In the genomic region with DNA sequence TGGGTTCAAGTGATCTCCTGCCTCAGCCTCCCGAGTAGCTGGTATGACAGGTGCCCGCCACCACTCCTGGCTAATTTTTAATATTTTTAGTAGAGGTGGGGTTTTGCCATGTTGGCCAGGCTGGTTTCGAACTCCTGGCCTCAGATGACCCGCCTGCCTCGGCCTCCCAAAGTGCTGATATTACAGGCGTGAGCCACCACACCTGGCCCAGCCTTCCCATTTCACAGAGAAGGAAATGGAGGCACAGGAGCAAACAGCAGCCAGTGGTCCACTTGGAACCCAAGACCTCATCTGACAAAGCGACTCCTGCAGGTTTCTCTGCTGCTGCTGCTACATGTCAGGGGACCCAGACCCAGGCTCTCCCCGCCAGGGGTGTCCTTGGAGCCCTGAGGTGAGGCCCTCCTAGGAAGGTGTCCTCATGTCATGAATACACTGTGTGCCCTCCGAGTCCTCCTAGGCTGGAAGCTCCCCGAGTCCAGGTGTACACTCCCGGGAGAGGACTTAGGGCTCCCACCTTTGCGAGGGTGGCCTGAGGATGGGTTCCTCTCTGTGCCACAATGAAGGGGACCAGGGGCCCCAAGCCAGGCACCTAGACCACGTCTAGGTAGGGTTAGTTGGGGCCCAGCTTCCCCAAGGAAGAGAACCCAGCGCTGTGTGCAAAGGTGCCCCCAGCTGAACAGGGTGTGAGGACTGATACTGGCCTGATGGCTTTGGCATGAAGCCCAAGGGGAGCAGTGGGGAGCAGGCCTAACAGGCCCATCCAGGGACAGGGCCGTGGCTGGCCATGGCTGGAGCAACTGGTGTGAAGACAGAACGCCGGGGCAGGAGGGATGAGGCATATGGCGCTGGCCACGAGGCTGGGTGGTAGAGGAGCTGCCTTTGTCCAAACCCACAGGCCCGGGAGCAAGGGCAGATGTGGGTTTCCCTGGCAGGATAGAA, we compare ENCODE assay signal across 20 cellular contexts. TPM values are rescaled to one million over a fixed set of nuclear protein-coding genes. Genes with fewer than 3 reads are reported as not detected.
DNase-seq lines count a peak whose midpoint lies in the region; ATAC-seq and TF ChIP-seq lines count a peak whose summit lies in the region.
"Had no signal": no experiment of that assay in that cellular context is flagged by ENCODE, and none has a peak within 500 bp of the region (broad histone marks: within the 10 kb centered on the region; RNA-seq: fewer than 3 reads in every experiment).

No MANE protein-coding gene starts in this region.

- peak; percentile 15 for ATAC-seq in stimulated activated naive CD8-positive, alpha-beta T cell treated with anti-CD3 and anti-CD28 coated beads, Interleukin-15, amount 100 ng/mL, for 72 hours
- no peak for ATAC-seq in stimulated activated naive CD8-positive, alpha-beta T cell treated with anti-CD3 and anti-CD28 coated beads, Interleukin-15, Interleukin-2, amounts not matched to agents 100 U/mL and 50 U/mL, for 24 hours
- no peak for ATAC-seq in central memory CD8-positive, alpha-beta T cell (replicated peaks; ENCODE audit: extremely low read depth, poor library complexity, severe bottlenecking)
- ATAC-seq in upper lobe of right lung (no peak), GM21825 (IDR thresholded peaks at IDR 0.05; ENCODE audit: unreplicated experiment) (no peak)

- H3K27ac ChIP-seq in upper lobe of right lung, result no peak overlapping the region
- H3K27ac ChIP-seq: epithelial cell of prostate, suprapubic skin had no signal

- no peaks in the 10 kb centered on the region for H3K4me1 Mint-ChIP-seq in stimulated activated naive CD8-positive, alpha-beta T cell treated with anti-CD3 and anti-CD28 coated beads, Interleukin-15, amount 100 ng/mL, for 72 hours
- peaks cover 6% of the 10 kb centered on the region for H3K4me1 Mint-ChIP-seq in central memory CD8-positive, alpha-beta T cell
- H3K4me1 Mint-ChIP-seq: activated CD4-positive, alpha-beta memory T cell treated with anti-CD3 and anti-CD28 coated beads, Interleukin-2, amount 10 ng/mL, durations not matched to agents 7 days and 5 days; naive B cell had no signal

- H3K27me3 Mint-ChIP-seq in stimulated activated naive CD8-positive, alpha-beta T cell treated with anti-CD3 and anti-CD28 coated beads, Interleukin-15, amount 100 ng/mL, for 72 hours, result no peaks in the 10 kb centered on the region
- H3K27me3 Mint-ChIP-seq in central memory CD8-positive, alpha-beta T cell, result no peaks in the 10 kb centered on the region
- H3K27me3 Mint-ChIP-seq: naive B cell had no signal

- no peaks in the 10 kb centered on the region for H3K4me1 ChIP-seq in upper lobe of right lung

- H3K4me3 Mint-ChIP-seq in stimulated activated naive CD8-positive, alpha-beta T cell treated with anti-CD3 and anti-CD28 coated beads, Interleukin-15, amount 100 ng/mL, for 72 hours, result no peak overlapping the region
- no peak overlapping the region for H3K4me3 Mint-ChIP-seq in central memory CD8-positive, alpha-beta T cell
- H3K4me3 Mint-ChIP-seq: activated CD4-positive, alpha-beta memory T cell treated with anti-CD3 and anti-CD28 coated beads, Interleukin-2, amount 10 ng/mL, durations not matched to agents 7 days and 5 days; naive B cell had no signal

- no peak for DNase-seq in stimulated activated naive CD8-positive, alpha-beta T cell treated with anti-CD3 and anti-CD28 coated beads, Interleukin-15, amount 100 ng/mL, for 72 hours
- DNase-seq in stimulated activated naive CD8-positive, alpha-beta T cell treated with anti-CD3 and anti-CD28 coated beads, Interleukin-15, Interleukin-2, amounts not matched to agents 100 U/mL and 50 U/mL, for 24 hours, result no peak
- DNase-seq in central memory CD8-positive, alpha-beta T cell (ENCODE audit: low spot score in 2 of 2), result no peak
- DNase-seq in mesenteric fat pad (ENCODE audit: low spot score) (peak; percentile 88), upper lobe of right lung (peak; percentile 52), EL (no peak)
- no peak for DNase-seq in activated CD4-positive, CD25-positive, alpha-beta regulatory T cell treated with anti-CD3 and anti-CD28 coated beads, Interleukin-2, amount 50 U/mL, for 72 hours
- DNase-seq: activated CD4-positive, alpha-beta memory T cell treated with anti-CD3 and anti-CD28 coated beads, Interleukin-2, amount 10 ng/mL, durations not matched to agents 7 days and 5 days; activated naive CD4-positive, alpha-beta T cell treated with Interleukin-2 at 50 U/mL for 16 hours; central memory CD4-positive, alpha-beta T cell; foreskin fibroblast; GDM1; naive B cell; NCI-H1092; NCI-H2029; NCI-H2227 treated with DMSO at 0.1 percent for 48 hours; NCI-H774 had no signal

- H3K4me3 ChIP-seq in upper lobe of right lung, result no peak overlapping the region
- H3K4me3 ChIP-seq: suprapubic skin had no signal

- peaks cover 8% of the 10 kb centered on the region for H3K36me3 Mint-ChIP-seq in central memory CD8-positive, alpha-beta T cell (ENCODE audit: insufficient read depth)
- H3K36me3 Mint-ChIP-seq: naive B cell had no signal

- intact Hi-C loops in upper lobe of right lung (cut with DNase I), result no loop called here

- H3K27ac Mint-ChIP-seq in stimulated activated naive CD8-positive, alpha-beta T cell treated with anti-CD3 and anti-CD28 coated beads, Interleukin-15, amount 100 ng/mL, for 72 hours, result no peak overlapping the region
- peak overlapping the region; percentile 37 for H3K27ac Mint-ChIP-seq in central memory CD8-positive, alpha-beta T cell (ENCODE audit: low read depth)
- H3K27ac Mint-ChIP-seq: activated CD4-positive, alpha-beta memory T cell treated with anti-CD3 and anti-CD28 coated beads, Interleukin-2, amount 10 ng/mL, durations not matched to agents 7 days and 5 days had no signal

- no peak for TF ChIP-seq CTCF in upper lobe of right lung (IDR thresholded peaks at IDR 0.05)

- H3K9me3 ChIP-seq in upper lobe of right lung, result no peaks in the 10 kb centered on the region
- H3K9me3 ChIP-seq: suprapubic skin had no signal

- no peaks in the 10 kb centered on the region for H3K27me3 ChIP-seq in upper lobe of right lung
- H3K27me3 ChIP-seq: suprapubic skin had no signal

- H3K9me3 Mint-ChIP-seq in stimulated activated naive CD8-positive, alpha-beta T cell treated with anti-CD3 and anti-CD28 coated beads, Interleukin-15, amount 100 ng/mL, for 72 hours, result no peaks in the 10 kb centered on the region
- no peaks in the 10 kb centered on the region for H3K9me3 Mint-ChIP-seq in central memory CD8-positive, alpha-beta T cell
- H3K9me3 Mint-ChIP-seq: activated CD4-positive, alpha-beta memory T cell treated with anti-CD3 and anti-CD28 coated beads, Interleukin-2, amount 10 ng/mL, durations not matched to agents 7 days and 5 days had no signal

- no peaks in the 10 kb centered on the region for H3K36me3 ChIP-seq in upper lobe of right lung

RNA-seq across cellular contexts. Expression of gene HS6ST1, which starts 56.1 kb away (rescaled TPM):
- total RNA-seq in mesenteric fat pad (38.4 TPM), upper lobe of right lung (33.2 TPM)

Comparison
In these comparisons a context has a peak if more than half of its experiments do, and no peak if none do; other contexts are left out.
1. DNase-seq: peak in mesenteric fat pad (single experiment) and upper lobe of right lung (single experiment); none in stimulated activated naive CD8-positive, alpha-beta T cell treated with anti-CD3 and anti-CD28 coated beads, Interleukin-15, amount 100 ng/mL, for 72 hours (0 of 2), stimulated activated naive CD8-positive, alpha-beta T cell treated with anti-CD3 and anti-CD28 coated beads, Interleukin-15, Interleukin-2, amounts not matched to agents 100 U/mL and 50 U/mL, for 24 hours (single experiment), central memory CD8-positive, alpha-beta T cell (0 of 2), activated CD4-positive, CD25-positive, alpha-beta regulatory T cell treated with anti-CD3 and anti-CD28 coated beads, Interleukin-2, amount 50 U/mL, for 72 hours (single experiment) and EL (single experiment).